In genomic region chr20:36744243-36744642, GRCh38 we compare ENCODE assay signal across 8 cellular contexts.
DNase-seq lines count a peak whose midpoint lies in the region; ATAC-seq and TF ChIP-seq lines count a peak whose summit lies in the region.

No MANE protein-coding gene starts in this region.

- no peak for TF ChIP-seq CTCF in 22Rv1 (IDR thresholded peaks at IDR 0.05)
- no peak for TF ChIP-seq CTCF in GM13976 (IDR thresholded peaks at IDR 0.05; ENCODE audit: borderline replicate concordance, control extremely low read depth, extremely low read depth, insufficient read depth, missing control alignments)

- peak overlapping the region; percentile 83 for H3K4me3 Mint-ChIP-seq in activated naive CD8-positive, alpha-beta T cell treated with anti-CD3 and anti-CD28 coated beads, Interleukin-2, amount 50 U/mL, for 24 hours
- peak overlapping the region; percentile 92 for H3K4me3 Mint-ChIP-seq in memory B cell

- H3K9me3 Mint-ChIP-seq in activated naive CD8-positive, alpha-beta T cell treated with anti-CD3 and anti-CD28 coated beads, Interleukin-2, amount 50 U/mL, for 24 hours, result no peaks in the 10 kb centered on the region
- H3K9me3 Mint-ChIP-seq in memory B cell, result no peaks in the 10 kb centered on the region

- no peaks in the 10 kb centered on the region for H3K36me3 Mint-ChIP-seq in activated naive CD8-positive, alpha-beta T cell treated with anti-CD3 and anti-CD28 coated beads, Interleukin-2, amount 50 U/mL, for 24 hours (ENCODE audit: low read depth)
- H3K36me3 Mint-ChIP-seq in memory B cell, result no peaks in the 10 kb centered on the region

- H3K27me3 Mint-ChIP-seq in activated naive CD8-positive, alpha-beta T cell treated with anti-CD3 and anti-CD28 coated beads, Interleukin-2, amount 50 U/mL, for 24 hours, result no peaks in the 10 kb centered on the region
- no peaks in the 10 kb centered on the region for H3K27me3 Mint-ChIP-seq in memory B cell

- peaks cover 21% of the 10 kb centered on the region for H3K4me1 Mint-ChIP-seq in activated naive CD8-positive, alpha-beta T cell treated with anti-CD3 and anti-CD28 coated beads, Interleukin-2, amount 50 U/mL, for 24 hours
- peaks cover 18% of the 10 kb centered on the region for H3K4me1 Mint-ChIP-seq in memory B cell

- no peak for ATAC-seq in activated naive CD8-positive, alpha-beta T cell treated with anti-CD3 and anti-CD28 coated beads, Interleukin-2, amount 50 U/mL, for 24 hours
- ATAC-seq in memory B cell (ENCODE audit: low read depth), result no peak

- peak overlapping the region; percentile 16 for H3K27ac Mint-ChIP-seq in activated naive CD8-positive, alpha-beta T cell treated with anti-CD3 and anti-CD28 coated beads, Interleukin-2, amount 50 U/mL, for 24 hours
- H3K27ac Mint-ChIP-seq in memory B cell, result no peak overlapping the region

- in situ Hi-C loops in GM13976 (cut with MboI; ENCODE audit: low sequenced_read_pairs, unreplicated experiment), result no loop called here

- DNase-seq in GM13976 (ENCODE audit: low spot score), result peak; percentile 17
- DNase-seq in activated naive CD8-positive, alpha-beta T cell treated with anti-CD3 and anti-CD28 coated beads, Interleukin-2, amount 50 U/mL, for 24 hours, result no peak
- DNase-seq in memory B cell (ENCODE audit: low spot score in 2 of 2), result no peak
- no peak for DNase-seq in DMS153 (lab: John Stamatoyannopoulos, UW)
- no peak for DNase-seq in stimulated activated CD4-positive, alpha-beta T cell treated with anti-CD3 and anti-CD28 coated beads, Interleukin-2, amount 100 ng/mL, for 24 hours
- DNase-seq in stimulated activated CD4-positive, alpha-beta T cell treated with anti-CD3 and anti-CD28 coated beads, Interleukin-15, amount 100 ng/mL, for 24 hours, result no peak
- DNase-seq in NCI-H1436 (lab: John Stamatoyannopoulos, UW), result no peak

- 0 out of 2 replicates have a peak overlapping the region, but pooled peaks have one; percentile 10 for H3K27ac ChIP-seq in 22Rv1
